ENCODE assay signal across 8 cellular contexts in the genomic region with DNA sequence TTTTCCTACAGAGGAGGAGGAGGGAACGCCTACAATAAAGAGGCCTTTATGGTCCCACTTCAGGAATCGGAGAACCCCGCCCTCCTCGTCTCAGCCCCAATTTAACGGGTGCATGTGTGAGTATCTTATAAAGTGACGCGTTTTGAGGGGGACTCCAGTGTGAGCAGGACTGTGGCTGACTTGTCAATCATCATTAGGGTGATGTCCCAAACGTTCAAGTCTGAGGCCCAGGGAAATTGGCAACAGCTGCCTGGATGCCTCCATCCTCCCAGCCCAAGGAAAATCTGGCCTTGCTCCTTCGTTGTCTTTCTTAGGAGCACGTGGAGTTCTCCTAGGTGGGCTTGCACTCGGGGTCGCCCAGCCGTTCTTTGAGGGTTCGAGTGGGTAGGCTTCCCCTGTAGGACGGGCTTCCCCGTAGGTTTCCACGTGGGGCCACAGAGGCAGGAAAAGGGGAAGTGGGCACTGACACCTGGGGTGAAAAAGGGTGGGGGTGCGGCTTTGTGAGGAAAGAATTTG. TPM values are rescaled to one million over a fixed set of nuclear protein-coding genes. Genes with fewer than 3 reads are reported as not detected.
DNase-seq lines count a peak whose midpoint lies in the region; ATAC-seq, FAIRE-seq and TF ChIP-seq lines count a peak whose summit lies in the region.

No MANE protein-coding gene starts in this region.

- CTCF ChIA-PET in IMR-90 (lab: Yijun Ruan, JAX), result no interaction called here

- H2BK5ac ChIP-seq in IMR-90 (ENCODE audit: low read depth, low read length, poor library complexity, severe bottlenecking), result peak overlapping the region; percentile 66

- peak; percentile 78 for DNase-seq in GM13976 (ENCODE audit: low spot score)
- no peak for DNase-seq in IMR-90
- no peak for DNase-seq in adipocyte (ENCODE audit: low read depth)
- DNase-seq in inferior parietal cortex (ENCODE audit: extremely low spot score), result peak; percentile 32
- DNase-seq in GM19239 (ENCODE audit: insufficient read length, low spot score), result no peak
- DNase-seq in stimulated activated naive CD4-positive, alpha-beta T cell (lab: John Stamatoyannopoulos, UW), result no peak

- H3K9me3 ChIP-seq in IMR-90 (ENCODE audit: control insufficient read depth, insufficient read depth, low read length) (no peaks in the 10 kb centered on the region), adipocyte (ENCODE audit: control insufficient read depth, low read length) (no peaks in the 10 kb centered on the region), subcutaneous abdominal adipose tissue (ENCODE audit: control insufficient read depth in 5 of 5, low read length in 5 of 5) (no peaks in the 10 kb centered on the region)

- intact Hi-C loops in IMR-90 (cut with micrococcal nuclease), result no loop called here

- H3K27ac ChIP-seq in IMR-90 (ENCODE audit: insufficient read depth, low read length) (peak overlapping the region; percentile 87), subcutaneous abdominal adipose tissue (ENCODE audit: low read depth, low read length) (peak overlapping the region; percentile 99)

- peaks cover 38% of the 10 kb centered on the region for H4K20me1 ChIP-seq in IMR-90 (ENCODE audit: insufficient read depth, low read length)

- peak overlapping the region; percentile 73; the same call in 1 of the 2 replicates for H3K56ac ChIP-seq in IMR-90 (ENCODE audit: extremely low read depth, insufficient read depth, low read length)

- TF ChIP-seq RAD21 in IMR-90 (IDR thresholded peaks at IDR 0.05; ENCODE audit: low read length), result no peak

- H3K36me3 ChIP-seq in IMR-90 (ENCODE audit: control insufficient read depth, insufficient read depth, low read length), result peaks cover 8% of the 10 kb centered on the region
- H3K36me3 ChIP-seq in adipocyte (ENCODE audit: control insufficient read depth, insufficient read depth, low read length, severe bottlenecking), result peaks cover 15% of the 10 kb centered on the region
- peaks cover 11 to 15% (median 12%) of the 10 kb centered on the region in 5 donors for H3K36me3 ChIP-seq in subcutaneous abdominal adipose tissue (ENCODE audit: control insufficient read depth in 5 of 5, insufficient read depth in 5 of 5, low read length in 5 of 5)

- peak overlapping the region; percentile 91 to 100 for H4K8ac ChIP-seq in IMR-90 (ENCODE audit: low read depth in 2 of 2, low read length in 2 of 2)

- peak overlapping the region; percentile 99 for H3K23ac ChIP-seq in IMR-90 (ENCODE audit: low read depth, low read length)

- H4K5ac ChIP-seq in IMR-90 (ENCODE audit: low read depth, low read length), result peak overlapping the region; percentile 99

- H3K9ac ChIP-seq in IMR-90 (ENCODE audit: low read depth, low read length) (peak overlapping the region; percentile 37), adipocyte (ENCODE audit: low read length) (peak overlapping the region; percentile 100), subcutaneous abdominal adipose tissue (ENCODE audit: low read length in 5 of 5) (peak overlapping the region; percentile 11 to 98 (median 77))

- no TSS peak for BruUV-seq in IMR-90 (replicated peaks; lab: Mats Ljungman, UMichigan)

- peak overlapping the region; percentile 88 for H2BK20ac ChIP-seq in IMR-90 (ENCODE audit: low read depth, low read length)

- peak overlapping the region; percentile 100 for H2AK5ac ChIP-seq in IMR-90 (ENCODE audit: low read depth, low read length)

- no peak for TF ChIP-seq CTCF in GM13976 (IDR thresholded peaks at IDR 0.05; ENCODE audit: borderline replicate concordance, control extremely low read depth, extremely low read depth, insufficient read depth, missing control alignments)
- no peak for TF ChIP-seq CTCF in IMR-90 (conservative IDR thresholded peaks at IDR 0.05; ENCODE audit: low read depth, low read length)

- peak overlapping the region; percentile 99 for H4K91ac ChIP-seq in IMR-90 (ENCODE audit: insufficient read depth, low read depth, low read length)

- H3K27me3 ChIP-seq in IMR-90 (ENCODE audit: control insufficient read depth, insufficient read depth, low read length) (no peaks in the 10 kb centered on the region), adipocyte (replicated peaks; ENCODE audit: control insufficient read depth, insufficient read depth, low read length) (no peaks in the 10 kb centered on the region), subcutaneous abdominal adipose tissue (ENCODE audit: control insufficient read depth in 5 of 5, insufficient read depth in 4 of 5, low read length in 5 of 5) (no peaks in the 10 kb centered on the region)

- H2BK15ac ChIP-seq in IMR-90 (ENCODE audit: low read depth, low read length), result peak overlapping the region; percentile 75; the same call in 2 of the 3 replicates

- H2AK9ac ChIP-seq in IMR-90 (replicated peaks; ENCODE audit: low read depth, low read length, poor library complexity), result peak overlapping the region; percentile 100

- H3K4me2 ChIP-seq in IMR-90 (ENCODE audit: low read depth, low read length), result peak overlapping the region; percentile 60

- H3K14ac ChIP-seq in IMR-90 (replicated peaks; ENCODE audit: low read depth, low read length), result peak overlapping the region; percentile 100

- H3K9me1 ChIP-seq in IMR-90 (ENCODE audit: insufficient read depth, low read length), result peaks cover 7% of the 10 kb centered on the region

- POLR2A ChIA-PET in IMR-90 (lab: Charles Lee; ENCODE audit: unreplicated experiment), result interaction anchor here (0.6 to 1.4 kb wide), 6 partner anchors 16 to 116 kb away, joined by 3 to 7 read pairs (median 4); no protein-coding TSS in a partner anchor

- no peak for TF ChIP-seq POLR2A in IMR-90 (IDR thresholded peaks at IDR 0.05; ENCODE audit: low read depth, low read length)

- dilution Hi-C loops in IMR-90 (cut with HindIII; ENCODE audit: low sequenced_read_pairs, unreplicated experiment), result no loop called here

- peaks cover 8% of the 10 kb centered on the region for H3K4me1 ChIP-seq in IMR-90 (ENCODE audit: control insufficient read depth, insufficient read depth, low read length)
- peaks cover 25% of the 10 kb centered on the region for H3K4me1 ChIP-seq in adipocyte (ENCODE audit: control insufficient read depth, insufficient read depth, low read length)
- H3K4me1 ChIP-seq in subcutaneous abdominal adipose tissue (ENCODE audit: control insufficient read depth in 5 of 5, insufficient read depth in 5 of 5, low read length in 5 of 5), result peaks cover 5 to 43% (median 36%) of the 10 kb centered on the region in 5 donors

- peak overlapping the region; percentile 87 for H3K18ac ChIP-seq in IMR-90 (ENCODE audit: low read depth, low read length)

- H3K4ac ChIP-seq in IMR-90 (ENCODE audit: low read depth, low read length), result peak overlapping the region; percentile 100

- H3K79me1 ChIP-seq in IMR-90 (ENCODE audit: low read depth in 1 of 2, low read length in 2 of 2), result peaks cover 9 to 30% of the 10 kb centered on the region in 2 experiments

- peak overlapping the region; percentile 91 for H2AFZ ChIP-seq in IMR-90 (replicated peaks; ENCODE audit: low read length, poor library complexity)

- H3K4me3 ChIP-seq in IMR-90 (ENCODE audit: insufficient read depth, low read depth, low read length), result peak overlapping the region; percentile 17
- H3K4me3 ChIP-seq in adipocyte (ENCODE audit: low read length), result peak overlapping the region; percentile 94
- H3K4me3 ChIP-seq in subcutaneous abdominal adipose tissue (ENCODE audit: low read depth in 1 of 5, low read length in 5 of 5), result peak overlapping the region; percentile 71 to 100 (median 99)

- H2BK120ac ChIP-seq in IMR-90 (ENCODE audit: low read depth, low read length), result peak overlapping the region; percentile 90

- ATAC-seq in GM21619 (IDR thresholded peaks at IDR 0.05; ENCODE audit: unreplicated experiment) (peak; percentile 41), IMR-90 (ENCODE audit: low read depth) (no peak)

- in situ Hi-C loops in GM13976 (cut with MboI; ENCODE audit: low sequenced_read_pairs, unreplicated experiment), result no loop called here
- in situ Hi-C loops in IMR-90 (cut with MboI; ENCODE audit: low sequenced_read_pairs), result no loop called here

- WGBS in IMR-90 (ENCODE audit: extremely low coverage in 2 of 2, insufficient read length in 1 of 2), 2 experiments, result 38% methylated on average over 4 of the region's 18 CpGs; no CpG with 5 or more reads in 1 of the 2 experiments

- FAIRE-seq in GM19239 (lab: Jason Lieb, UNC), result no peak

TF ChIP-seq in IMR-90, 13 proteins besides CTCF, POLR2A, EP300 and RAD21 (continues in another document):
- TF ChIP-seq NFE2L2 (IDR thresholded peaks at IDR 0.05; ENCODE audit: low read depth, low read length), result no peak
- no peak for TF ChIP-seq RFX5 (IDR thresholded peaks at IDR 0.05; ENCODE audit: low read depth, low read length)
- TF ChIP-seq CHD1 (IDR thresholded peaks at IDR 0.05; ENCODE audit: low read depth, low read length), result no peak
- TF ChIP-seq RCOR1 (IDR thresholded peaks at IDR 0.05; ENCODE audit: insufficient replicate concordance, low read length), result no peak
- TF ChIP-seq BHLHE40 (IDR thresholded peaks at IDR 0.05; ENCODE audit: low read depth, low read length), result no peak
- no peak for TF ChIP-seq MAZ (IDR thresholded peaks at IDR 0.05; ENCODE audit: borderline replicate concordance, low read depth, low read length)
- TF ChIP-seq, protein P1, sequence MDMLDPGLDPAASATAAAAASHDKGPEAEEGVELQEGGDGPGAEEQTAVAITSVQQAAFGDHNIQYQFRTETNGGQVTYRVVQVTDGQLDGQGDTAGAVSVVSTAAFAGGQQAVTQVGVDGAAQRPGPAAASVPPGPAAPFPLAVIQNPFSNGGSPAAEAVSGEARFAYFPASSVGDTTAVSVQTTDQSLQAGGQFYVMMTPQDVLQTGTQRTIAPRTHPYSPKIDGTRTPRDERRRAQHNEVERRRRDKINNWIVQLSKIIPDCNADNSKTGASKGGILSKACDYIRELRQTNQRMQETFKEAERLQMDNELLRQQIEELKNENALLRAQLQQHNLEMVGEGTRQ (IDR thresholded peaks at IDR 0.05; ENCODE audit: low read depth, low read length), result no peak

RNA-seq across cellular contexts. Expression of a gene that starts 0.6 kb away (rescaled TPM):
- total RNA-seq in IMR-90 (2012; rRNA removed), result 83.3 and 148 TPM in 2 replicates
- 122 and 130 TPM in 2 replicates for polyA plus RNA-seq in IMR-90 (2012; rRNA removed)
- 188 and 191 TPM in 2 replicates for polyA plus RNA-seq in IMR-90 (2012; cell fraction: cytosol; rRNA removed)
- 154 and 210 TPM in 2 replicates for polyA plus RNA-seq in IMR-90 (2012; cell fraction: nucleus; rRNA removed; ENCODE audit: low replicate concordance)

RNA-seq across cellular contexts. Expression of a gene that starts 30.4 kb away (rescaled TPM):
- not detected in 2 replicates for total RNA-seq in IMR-90 (2012; rRNA removed)
- polyA plus RNA-seq in IMR-90 (2012; rRNA removed), result not detected in 2 replicates
- polyA plus RNA-seq in IMR-90 (2012; cell fraction: cytosol; rRNA removed), result not detected in 2 replicates
- polyA plus RNA-seq in IMR-90 (2012; cell fraction: nucleus; rRNA removed; ENCODE audit: low replicate concordance), result 0.07 and 0.18 TPM in 2 replicates

RNA-seq across cellular contexts. Expression of a gene that starts 58.0 kb away (rescaled TPM):
- total RNA-seq in IMR-90 (2012; rRNA removed), result 5.3 and 9.1 TPM in 2 replicates
- polyA plus RNA-seq in IMR-90 (2012; rRNA removed), result 14.9 and 15.8 TPM in 2 replicates
- polyA plus RNA-seq in IMR-90 (2012; cell fraction: cytosol; rRNA removed), result 6.1 and 7.0 TPM in 2 replicates
- 69.7 and 95.5 TPM in 2 replicates for polyA plus RNA-seq in IMR-90 (2012; cell fraction: nucleus; rRNA removed; ENCODE audit: low replicate concordance)

Comparison
In these comparisons a context has a peak if more than half of its experiments do, and no peak if none do; other contexts are left out.
1. DNase-seq: peak in GM13976 (single experiment) and inferior parietal cortex (single experiment); none in IMR-90 (single experiment), adipocyte (single experiment), GM19239 (single experiment) and stimulated activated naive CD4-positive, alpha-beta T cell (0 of 6).
2. H3K4me3 ChIP-seq: peak in every context shown above with its lines; median percentile 99 in subcutaneous abdominal adipose tissue; 94 in adipocyte; 17 in IMR-90.
3. H3K9ac ChIP-seq: peak in every context shown above with its lines; median percentile 100 in adipocyte; 77 in subcutaneous abdominal adipose tissue; 37 in IMR-90.